ENCODE assay signal across 8 cellular contexts in the genomic region with DNA sequence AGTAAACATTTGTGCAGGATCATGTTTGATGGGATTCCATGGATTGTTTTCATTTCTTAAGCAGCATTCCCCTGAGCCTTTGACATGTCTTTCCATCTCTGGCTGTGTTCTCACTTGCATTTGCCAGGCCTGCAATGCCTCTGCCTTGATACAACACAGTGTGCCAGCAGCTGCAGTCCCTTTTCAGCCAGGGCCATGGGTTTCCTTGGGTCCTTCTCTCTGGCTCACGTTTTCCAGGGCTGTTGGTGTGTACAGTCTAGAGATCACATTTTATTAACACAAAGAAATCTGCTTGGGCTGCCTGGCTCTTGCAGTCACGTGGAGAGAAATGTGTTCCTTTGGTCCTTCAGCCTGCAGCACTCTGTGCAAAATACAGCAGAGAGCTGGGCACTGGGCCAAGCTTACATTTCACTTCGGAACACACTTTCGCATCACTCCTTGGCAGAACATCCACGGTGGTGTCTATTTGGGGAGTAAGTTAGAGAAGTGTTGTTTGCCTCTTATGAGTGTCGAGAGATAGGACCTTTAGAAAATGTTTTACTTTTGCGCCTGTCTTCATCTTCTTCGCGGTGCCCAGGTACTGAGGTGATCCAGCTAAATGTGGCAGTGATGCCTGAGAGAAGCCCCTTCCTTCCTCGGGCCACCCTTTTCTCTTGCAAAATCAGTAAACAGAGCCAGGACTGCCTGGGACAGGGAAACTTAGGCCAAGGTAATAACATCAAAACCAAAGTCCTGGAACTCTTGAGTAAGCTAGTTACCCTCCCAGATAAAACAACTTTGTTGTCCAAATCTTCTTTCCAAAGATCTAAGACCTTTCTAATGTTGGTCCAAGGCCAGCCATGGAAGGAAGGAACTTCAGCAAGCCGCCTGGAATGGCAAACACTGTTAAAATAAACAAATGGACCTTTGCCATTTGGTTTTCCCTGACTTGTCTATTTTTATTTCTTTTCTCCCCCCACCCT. TPM values are rescaled to one million over a fixed set of nuclear protein-coding genes. Genes with fewer than 3 reads are reported as not detected.
A peak's percentile ranks its signal among the peaks of the same experiment; 100 is the strongest.
DNase-seq lines count a peak whose midpoint lies in the region; ATAC-seq, FAIRE-seq and TF ChIP-seq lines count a peak whose summit lies in the region.

No MANE protein-coding gene starts in this region.

- no peaks in the 10 kb centered on the region for H4K20me1 ChIP-seq in PC-9 (ENCODE audit: insufficient read depth)

- peak overlapping the region; percentile 40 to 72 (median 50) for H3K27ac ChIP-seq in body of pancreas
- H3K27ac ChIP-seq in PC-9, result no peak overlapping the region

- peak; percentile 28 for DNase-seq in NCI-H128 (lab: John Stamatoyannopoulos, UW; ENCODE audit: unreplicated experiment)
- peak; percentile 64 to 86 (median 84) for DNase-seq in body of pancreas
- DNase-seq in stromal cell of bone marrow (ENCODE audit: low read depth), result peak; percentile 46
- no peak for DNase-seq in activated T-cell treated with anti-CD3 and anti-CD28 coated beads, Interleukin-2, amount 50 U/mL, for 48 hours
- DNase-seq in PC-9, result no peak

- H3K27me3 ChIP-seq in body of pancreas (no peaks in the 10 kb centered on the region), PC-9 (ENCODE audit: insufficient read depth, low read depth) (no peaks in the 10 kb centered on the region)

- ATAC-seq in body of pancreas, result peak; percentile 55
- ATAC-seq in GM18909 (IDR thresholded peaks at IDR 0.05; ENCODE audit: poor library complexity, unreplicated experiment), result no peak
- no peak for ATAC-seq in HG03442 (IDR thresholded peaks at IDR 0.05; ENCODE audit: unreplicated experiment)

- POLR2A ChIA-PET in PC-9 (lab: Charles Lee; ENCODE audit: unreplicated experiment), result no interaction called here

- no peak overlapping the region for H3K4me3 ChIP-seq in body of pancreas
- no peak overlapping the region for H3K4me3 ChIP-seq in PC-9

- H2AFZ ChIP-seq in PC-9, result no peak overlapping the region

- TF ChIP-seq CTCF in body of pancreas (IDR thresholded peaks at IDR 0.05) (no peak), PC-9 (conservative IDR thresholded peaks at IDR 0.05) (no peak)

- peaks cover 15% of the 10 kb centered on the region; the same call in 1 of the 2 replicates for H3F3A ChIP-seq in PC-9 (ENCODE audit: insufficient read depth, low read depth)

- peak; percentile 43 for FAIRE-seq in islet of Langerhans (lab: Jason Lieb, UNC)

- no peak for TF ChIP-seq POLR2A in body of pancreas (IDR thresholded peaks at IDR 0.05)

- H3K36me3 ChIP-seq in body of pancreas (replicated peaks in 1 of 2; ENCODE audit: insufficient read depth in 1 of 2, low read depth in 2 of 2) (no peaks in the 10 kb centered on the region), PC-9 (ENCODE audit: low read depth) (no peaks in the 10 kb centered on the region)

- H3K9me3 ChIP-seq in body of pancreas (no peaks in the 10 kb centered on the region), PC-9 (ENCODE audit: insufficient read depth, low read depth) (0 out of 2 replicates have a peak, but pooled peaks cover 4% of the 10 kb centered on the region)

- BruUV-seq in PC-9 (replicated peaks; lab: Mats Ljungman, UMichigan), result no TSS peak

- CTCF ChIA-PET in PC-9 (lab: Charles Lee), result no interaction called here

- no peak overlapping the region for H3K4me2 ChIP-seq in PC-9

- no peaks in the 10 kb centered on the region for H3K79me2 ChIP-seq in PC-9 (ENCODE audit: low read depth)

- peaks cover 50% of the 10 kb centered on the region for H3K4me1 ChIP-seq in body of pancreas
- H3K4me1 ChIP-seq in PC-9 (replicated peaks; ENCODE audit: insufficient read depth), result peaks cover 21% of the 10 kb centered on the region

- no peaks in the 10 kb centered on the region for H3K9me2 ChIP-seq in PC-9 (ENCODE audit: insufficient read depth)

- WGBS in body of pancreas, 2 donors, result 49 to 55% methylated on average over 11 of the region's 11 CpGs

- intact Hi-C loops in body of pancreas (cut with DNase I), result no loop called here
- intact Hi-C loops in PC-9 (cut with micrococcal nuclease; ENCODE audit: unreplicated experiment), result no loop called here

RNA-seq across cellular contexts. Expression of a gene that starts 20.9 kb away (rescaled TPM):
- total RNA-seq in body of pancreas (1 to 10 TPM; 4.2 to 4.9 TPM), PC-9 (2021) (not detected in 2 replicates)

Comparison
In these comparisons a context has a peak if more than half of its experiments do, and no peak if none do; other contexts are left out.
1. DNase-seq: peak in NCI-H128 (single experiment), body of pancreas (4 of 4) and stromal cell of bone marrow (single experiment); none in activated T-cell treated with anti-CD3 and anti-CD28 coated beads, Interleukin-2, amount 50 U/mL, for 48 hours (0 of 2) and PC-9 (0 of 2).